Comparison of ENCODE assay signal across 14 cellular contexts in genomic region chr15:74042603-74043424, GRCh38. TPM values are rescaled to one million over a fixed set of nuclear protein-coding genes. Genes with fewer than 3 reads are reported as not detected.
"Had no signal": no experiment of that assay in that cellular context is flagged by ENCODE, and none has a peak within 500 bp of the region (broad histone marks: within the 10 kb centered on the region; RNA-seq: fewer than 3 reads in every experiment).

No MANE protein-coding gene starts in this region.

- H3K9me3 Mint-ChIP-seq: activated naive CD8-positive, alpha-beta T cell treated with anti-CD3 and anti-CD28 coated beads, Interleukin-2, amount 10 ng/mL, durations not matched to agents 7 days and 5 days had no signal

- H3K27ac Mint-ChIP-seq: activated naive CD8-positive, alpha-beta T cell treated with anti-CD3 and anti-CD28 coated beads, Interleukin-2, amount 10 ng/mL, durations not matched to agents 7 days and 5 days had no signal

- H3K36me3 Mint-ChIP-seq: activated naive CD8-positive, alpha-beta T cell treated with anti-CD3 and anti-CD28 coated beads, Interleukin-2, amount 10 ng/mL, durations not matched to agents 7 days and 5 days had no signal

- H3K4me3 Mint-ChIP-seq: activated naive CD8-positive, alpha-beta T cell treated with anti-CD3 and anti-CD28 coated beads, Interleukin-2, amount 10 ng/mL, durations not matched to agents 7 days and 5 days had no signal

- H3K4me3 ChIP-seq: lung, right atrium auricular region, smooth muscle cell had no signal

- DNase-seq: activated CD4-positive, alpha-beta T cell treated with anti-CD3 and anti-CD28 coated beads, Interleukin-2, amount 50 U/mL, for 1 hour; activated CD4-positive, CD25-positive, alpha-beta regulatory T cell; activated effector memory CD4-positive, alpha-beta T cell treated with Interleukin-2 at 50 U/mL for 16 hours; activated naive CD8-positive, alpha-beta T cell treated with anti-CD3 and anti-CD28 coated beads, Interleukin-2, amount 10 ng/mL, durations not matched to agents 7 days and 5 days; anterior cingulate cortex; erythroblast; hippocampal formation; midbrain; trophoblast cell had no signal

- H3K27me3 Mint-ChIP-seq: activated naive CD8-positive, alpha-beta T cell treated with anti-CD3 and anti-CD28 coated beads, Interleukin-2, amount 10 ng/mL, durations not matched to agents 7 days and 5 days had no signal

- H3K27me3 ChIP-seq: right atrium auricular region had no signal

- H3K9me3 ChIP-seq: right atrium auricular region had no signal

RNA-seq across cellular contexts. Expression of gene GOLGA6A, which starts 39.5 kb away (rescaled TPM):
- total RNA-seq: kidney epithelial cell; right atrium auricular region; T-helper 2 cell treated with Interferon-gamma antibody and Interleukin-4, amounts not matched to agents 100 ng/mL and 5 ng/mL, for 36 hours had no signal
- polyA plus RNA-seq: smooth muscle cell had no signal
